ENCODE assay signal across 15 cellular contexts in the genomic region with DNA sequence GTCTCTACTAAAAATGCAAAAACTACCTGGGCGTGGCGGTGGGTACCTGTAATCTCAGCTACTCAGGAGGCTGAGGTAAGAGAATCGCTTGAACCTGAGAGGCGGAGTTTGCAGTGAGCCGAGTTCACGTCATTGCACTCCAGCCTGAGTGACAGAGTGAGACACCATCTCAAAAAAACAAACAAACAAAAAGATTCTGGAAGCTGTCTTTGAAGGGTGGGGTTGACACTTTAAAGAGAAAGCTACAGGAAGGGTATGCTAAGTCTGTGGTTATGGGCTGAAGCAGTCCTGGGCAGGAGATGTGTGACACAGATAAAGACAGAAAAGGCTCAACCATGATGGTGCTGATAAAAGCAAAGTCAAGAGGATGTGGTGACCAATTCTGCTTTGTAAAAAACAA.
DNase-seq lines count a peak whose midpoint lies in the region; ATAC-seq lines count a peak whose summit lies in the region.
"Had no signal": no experiment of that assay in that cellular context is flagged by ENCODE, and none has a peak within 500 bp of the region (broad histone marks: within the 10 kb centered on the region; RNA-seq: fewer than 3 reads in every experiment).

No MANE protein-coding gene starts in this region.

- H3K27ac Mint-ChIP-seq in activated CD4-positive, alpha-beta T cell treated with anti-CD3 and anti-CD28 coated beads for 36 hours = peak overlapping the region; percentile 73
- H3K27ac Mint-ChIP-seq in activated naive CD8-positive, alpha-beta T cell = peak overlapping the region; percentile 86

- POLR2A ChIA-PET in activated CD4-positive, alpha-beta T cell treated with anti-CD3 and anti-CD28 coated beads for 36 hours (lab: Charles Lee) = no interaction called here

- peak; percentile 74 for ATAC-seq in activated CD4-positive, alpha-beta T cell treated with anti-CD3 and anti-CD28 coated beads for 36 hours
- ATAC-seq in stimulated activated naive CD8-positive, alpha-beta T cell treated with anti-CD3 and anti-CD28 coated beads, Interleukin-15, Interleukin-2, amounts not matched to agents 100 U/mL and 50 U/mL, for 24 hours = peak; percentile 81
- ATAC-seq: left lobe of liver, psoas muscle had no signal

- peak overlapping the region; percentile 41 for H3K4me3 Mint-ChIP-seq in activated CD4-positive, alpha-beta T cell treated with anti-CD3 and anti-CD28 coated beads for 36 hours
- H3K4me3 Mint-ChIP-seq in activated naive CD8-positive, alpha-beta T cell = peak overlapping the region; percentile 47

- H3K36me3 Mint-ChIP-seq in activated CD4-positive, alpha-beta T cell treated with anti-CD3 and anti-CD28 coated beads for 36 hours (ENCODE audit: low read depth) = no peaks in the 10 kb centered on the region
- H3K36me3 Mint-ChIP-seq in activated naive CD8-positive, alpha-beta T cell = no peaks in the 10 kb centered on the region

- H3K27me3 Mint-ChIP-seq in activated CD4-positive, alpha-beta T cell treated with anti-CD3 and anti-CD28 coated beads for 36 hours = no peaks in the 10 kb centered on the region
- H3K27me3 Mint-ChIP-seq in activated naive CD8-positive, alpha-beta T cell = no peaks in the 10 kb centered on the region

- H3K4me1 Mint-ChIP-seq in activated CD4-positive, alpha-beta T cell treated with anti-CD3 and anti-CD28 coated beads for 36 hours = peaks cover 23% of the 10 kb centered on the region
- H3K4me1 Mint-ChIP-seq in activated naive CD8-positive, alpha-beta T cell (ENCODE audit: low read depth) = peaks cover 44% of the 10 kb centered on the region

- intact Hi-C loops in activated CD4-positive, alpha-beta T cell treated with anti-CD3 and anti-CD28 coated beads for 36 hours (cut with DNase I, micrococcal nuclease) = no loop called here

- peaks cover 4% of the 10 kb centered on the region for H3K9me3 Mint-ChIP-seq in activated CD4-positive, alpha-beta T cell treated with anti-CD3 and anti-CD28 coated beads for 36 hours (ENCODE audit: low read depth)
- H3K9me3 Mint-ChIP-seq in activated naive CD8-positive, alpha-beta T cell (ENCODE audit: low read depth) = no peaks in the 10 kb centered on the region

- CTCF ChIA-PET in activated CD4-positive, alpha-beta T cell treated with anti-CD3 and anti-CD28 coated beads for 36 hours (lab: Charles Lee) = no interaction called here

- peak; percentile 2 for DNase-seq in activated T-cell treated with anti-CD3 and anti-CD28 coated beads for 1 hour (ENCODE audit: low read depth)
- no peak for DNase-seq in activated T-cell treated with anti-CD3 and anti-CD28 coated beads, Interleukin-2, amount 50 U/mL, for 1 hour
- peak; percentile 15 for DNase-seq in activated CD4-positive, alpha-beta T cell treated with anti-CD3 and anti-CD28 coated beads for 36 hours
- peak; percentile 4 for DNase-seq in stimulated activated naive CD8-positive, alpha-beta T cell treated with anti-CD3 and anti-CD28 coated beads, Interleukin-15, Interleukin-2, amounts not matched to agents 100 U/mL and 50 U/mL, for 24 hours
- no peak for DNase-seq in NCI-H2171 treated with DMSO at 0.1 percent for 48 hours (lab: John Stamatoyannopoulos, UW)
- DNase-seq in germinal center (ENCODE audit: low spot score) = no peak
- DNase-seq in NCI-H2227 treated with DMSO at 0.1 percent for 48 hours (lab: John Stamatoyannopoulos, UW) = no peak
- DNase-seq: esophagus squamous epithelium, hypothalamus, NCI-H1930, NCI-H69, psoas muscle, RPMI8226 had no signal

Comparison
In these comparisons a context has a peak if more than half of its experiments do, and no peak if none do; other contexts are left out.
1. DNase-seq: peak in activated T-cell treated with anti-CD3 and anti-CD28 coated beads for 1 hour (single experiment), activated CD4-positive, alpha-beta T cell treated with anti-CD3 and anti-CD28 coated beads for 36 hours (single experiment) and stimulated activated naive CD8-positive, alpha-beta T cell treated with anti-CD3 and anti-CD28 coated beads, Interleukin-15, Interleukin-2, amounts not matched to agents 100 U/mL and 50 U/mL, for 24 hours (single experiment); none in activated T-cell treated with anti-CD3 and anti-CD28 coated beads, Interleukin-2, amount 50 U/mL, for 1 hour (single experiment), NCI-H2171 treated with DMSO at 0.1 percent for 48 hours (single experiment), germinal center (single experiment) and NCI-H2227 treated with DMSO at 0.1 percent for 48 hours (single experiment).